ENCODE assay signal across 1 cellular context in the genomic region with DNA sequence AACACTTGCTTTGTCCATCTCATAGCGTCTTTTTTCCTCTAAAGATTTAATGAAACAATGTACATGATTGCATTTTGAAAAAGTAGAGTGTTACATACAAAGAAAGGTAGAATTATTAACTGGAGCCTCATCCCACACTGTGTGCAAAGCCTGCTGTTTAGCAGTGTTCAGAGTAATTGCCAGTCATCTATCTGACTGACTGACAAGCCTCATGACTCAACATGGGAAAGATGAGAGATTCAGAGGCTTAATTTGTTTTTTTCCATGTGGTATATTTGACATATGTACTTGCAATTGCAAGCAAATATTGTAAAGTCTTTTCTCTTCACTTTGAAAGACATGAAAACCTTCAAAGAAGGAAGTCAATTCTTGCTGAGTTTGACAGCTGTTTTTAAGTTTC.
TF ChIP-seq lines count a peak whose summit lies in the region.

No MANE protein-coding gene starts in this region.

TF ChIP-seq in HepG2, 621 proteins besides CTCF, POLR2A, EP300 and RAD21:
- TF ChIP-seq SKIL (CRISPR knock-in tag; IDR thresholded peaks at IDR 0.05; ENCODE audit: borderline replicate concordance) (no peak), NFE2L2 (IDR thresholded peaks at IDR 0.05; ENCODE audit: low read length) (0 out of 2 replicates have a peak, but pooled peaks have one; percentile 33)
